In the genomic region with DNA sequence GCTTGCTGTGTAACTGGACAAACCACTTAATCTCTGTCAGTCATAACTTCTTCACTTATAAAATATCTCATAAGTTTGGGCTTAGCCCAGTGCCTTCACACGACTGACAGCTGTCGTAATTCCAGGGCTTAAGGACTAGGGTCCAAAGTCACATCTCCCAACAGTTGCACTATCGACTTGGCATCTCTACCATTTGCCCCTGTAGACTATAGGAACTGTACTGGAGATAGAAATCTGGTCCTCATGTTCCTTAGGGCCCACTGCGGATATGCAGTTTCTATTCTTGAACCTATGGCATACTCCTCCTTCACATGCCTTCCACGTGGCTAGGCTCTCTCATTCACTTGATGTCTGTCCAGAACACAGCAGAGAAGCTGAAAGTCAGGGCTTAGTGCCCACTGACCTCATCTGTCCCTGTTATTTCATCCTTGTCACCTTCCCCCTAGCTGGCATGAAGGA, we compare ENCODE assay signal across 1 cellular context.
TF ChIP-seq lines count a peak whose summit lies in the region.

No MANE protein-coding gene starts in this region.

TF ChIP-seq in HepG2, 621 proteins besides CTCF, POLR2A, EP300 and RAD21 (continued from another document and continues in another):
- TF ChIP-seq, protein P1, sequence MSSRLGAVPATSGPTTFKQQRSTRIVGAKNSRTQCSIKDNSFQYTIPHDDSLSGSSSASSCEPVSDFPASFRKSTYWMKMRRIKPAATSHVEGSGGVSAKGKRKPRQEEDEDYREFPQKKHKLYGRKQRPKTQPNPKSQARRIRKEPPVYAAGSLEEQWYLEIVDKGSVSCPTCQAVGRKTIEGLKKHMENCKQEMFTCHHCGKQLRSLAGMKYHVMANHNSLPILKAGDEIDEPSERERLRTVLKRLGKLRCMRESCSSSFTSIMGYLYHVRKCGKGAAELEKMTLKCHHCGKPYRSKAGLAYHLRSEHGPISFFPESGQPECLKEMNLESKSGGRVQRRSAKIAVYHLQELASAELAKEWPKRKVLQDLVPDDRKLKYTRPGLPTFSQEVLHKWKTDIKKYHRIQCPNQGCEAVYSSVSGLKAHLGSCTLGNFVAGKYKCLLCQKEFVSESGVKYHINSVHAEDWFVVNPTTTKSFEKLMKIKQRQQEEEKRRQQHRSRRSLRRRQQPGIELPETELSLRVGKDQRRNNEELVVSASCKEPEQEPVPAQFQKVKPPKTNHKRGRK (CRISPR knock-in tag; IDR thresholded peaks at IDR 0.05), result no peak
- TF ChIP-seq PITX1 (CRISPR knock-in tag; IDR thresholded peaks at IDR 0.05) (peak; percentile 15; the same call in 1 of the 2 replicates), ARID2 (CRISPR knock-in tag; IDR thresholded peaks at IDR 0.05; ENCODE audit: borderline replicate concordance) (no peak), TOE1 (CRISPR knock-in tag; IDR thresholded peaks at IDR 0.05) (no peak), RAD51 (IDR thresholded peaks at IDR 0.05; ENCODE audit: borderline replicate concordance) (no peak), BRCA1 (CRISPR knock-in tag; IDR thresholded peaks at IDR 0.05) (no peak), ISX (CRISPR knock-in tag; conservative IDR thresholded peaks at IDR 0.05) (no peak), ZNF484 (CRISPR knock-in tag; IDR thresholded peaks at IDR 0.05; ENCODE audit: borderline replicate concordance, low read depth) (no peak), MAFF (IDR thresholded peaks at IDR 0.05; ENCODE audit: low read depth, low read length) (no peak), HOXA5 (CRISPR knock-in tag; IDR thresholded peaks at IDR 0.05) (no peak), POGZ (CRISPR knock-in tag; IDR thresholded peaks at IDR 0.05) (no peak), ZNF180 (CRISPR knock-in tag; IDR thresholded peaks at IDR 0.05; ENCODE audit: borderline replicate concordance, low read depth) (no peak), ZNF547 (CRISPR knock-in tag; IDR thresholded peaks at IDR 0.05) (no peak), CEBPB (IDR thresholded peaks at IDR 0.05; ENCODE audit: borderline replicate concordance, low read depth, low read length) (peak; percentile 40; the same call in 1 of the 2 replicates), ZNF143 (CRISPR knock-in tag; IDR thresholded peaks at IDR 0.05) (no peak), HOXD1 (CRISPR knock-in tag; IDR thresholded peaks at IDR 0.05) (no peak), CEBPG (CRISPR knock-in tag; IDR thresholded peaks at IDR 0.05) (peak; percentile 50; the same call in 1 of the 2 replicates), ATAD3A (CRISPR knock-in tag; IDR thresholded peaks at IDR 0.05) (no peak), NR2F1 (CRISPR knock-in tag; IDR thresholded peaks at IDR 0.05) (no peak), SAP130 (CRISPR knock-in tag; IDR thresholded peaks at IDR 0.05; ENCODE audit: low read depth) (peak; percentile 34; the same call in 1 of the 2 replicates), PCBP1 (IDR thresholded peaks at IDR 0.05; ENCODE audit: borderline replicate concordance, low read depth, low read length) (no peak), PCBP2 (optimal IDR thresholded peaks at IDR 0.05; ENCODE audit: low read depth, low read length, poor library complexity, severe bottlenecking) (no peak), NFIB (CRISPR knock-in tag; IDR thresholded peaks at IDR 0.05; ENCODE audit: borderline replicate concordance) (no peak), RNF2 (conservative IDR thresholded peaks at IDR 0.05; ENCODE audit: low read depth) (no peak), MIER2 (CRISPR knock-in tag; IDR thresholded peaks at IDR 0.05) (no peak), ZC3H4 (CRISPR knock-in tag; IDR thresholded peaks at IDR 0.05; ENCODE audit: borderline replicate concordance) (no peak), ZNF136 (CRISPR knock-in tag; IDR thresholded peaks at IDR 0.05; ENCODE audit: low read depth) (no peak), ZNF672 (CRISPR knock-in tag; IDR thresholded peaks at IDR 0.05) (no peak), GTF2F1 (IDR thresholded peaks at IDR 0.05; ENCODE audit: low read length) (no peak), MYC (CRISPR knock-in tag; IDR thresholded peaks at IDR 0.05; ENCODE audit: borderline replicate concordance) (no peak), FOXC1 (CRISPR knock-in tag; IDR thresholded peaks at IDR 0.05; ENCODE audit: borderline replicate concordance) (no peak), ZNF546 (CRISPR knock-in tag; conservative IDR thresholded peaks at IDR 0.05) (no peak), ZNF335 (CRISPR knock-in tag; IDR thresholded peaks at IDR 0.05) (no peak)
- TF ChIP-seq, protein P2, sequence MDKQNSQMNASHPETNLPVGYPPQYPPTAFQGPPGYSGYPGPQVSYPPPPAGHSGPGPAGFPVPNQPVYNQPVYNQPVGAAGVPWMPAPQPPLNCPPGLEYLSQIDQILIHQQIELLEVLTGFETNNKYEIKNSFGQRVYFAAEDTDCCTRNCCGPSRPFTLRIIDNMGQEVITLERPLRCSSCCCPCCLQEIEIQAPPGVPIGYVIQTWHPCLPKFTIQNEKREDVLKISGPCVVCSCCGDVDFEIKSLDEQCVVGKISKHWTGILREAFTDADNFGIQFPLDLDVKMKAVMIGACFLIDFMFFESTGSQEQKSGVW (CRISPR knock-in tag; IDR thresholded peaks at IDR 0.05; ENCODE audit: borderline replicate concordance), result no peak
- TF ChIP-seq, protein P3, sequence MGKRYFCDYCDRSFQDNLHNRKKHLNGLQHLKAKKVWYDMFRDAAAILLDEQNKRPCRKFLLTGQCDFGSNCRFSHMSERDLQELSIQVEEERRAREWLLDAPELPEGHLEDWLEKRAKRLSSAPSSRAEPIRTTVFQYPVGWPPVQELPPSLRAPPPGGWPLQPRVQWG (CRISPR knock-in tag; IDR thresholded peaks at IDR 0.05; ENCODE audit: borderline replicate concordance, low read depth), result no peak
- TF ChIP-seq, protein P4, sequence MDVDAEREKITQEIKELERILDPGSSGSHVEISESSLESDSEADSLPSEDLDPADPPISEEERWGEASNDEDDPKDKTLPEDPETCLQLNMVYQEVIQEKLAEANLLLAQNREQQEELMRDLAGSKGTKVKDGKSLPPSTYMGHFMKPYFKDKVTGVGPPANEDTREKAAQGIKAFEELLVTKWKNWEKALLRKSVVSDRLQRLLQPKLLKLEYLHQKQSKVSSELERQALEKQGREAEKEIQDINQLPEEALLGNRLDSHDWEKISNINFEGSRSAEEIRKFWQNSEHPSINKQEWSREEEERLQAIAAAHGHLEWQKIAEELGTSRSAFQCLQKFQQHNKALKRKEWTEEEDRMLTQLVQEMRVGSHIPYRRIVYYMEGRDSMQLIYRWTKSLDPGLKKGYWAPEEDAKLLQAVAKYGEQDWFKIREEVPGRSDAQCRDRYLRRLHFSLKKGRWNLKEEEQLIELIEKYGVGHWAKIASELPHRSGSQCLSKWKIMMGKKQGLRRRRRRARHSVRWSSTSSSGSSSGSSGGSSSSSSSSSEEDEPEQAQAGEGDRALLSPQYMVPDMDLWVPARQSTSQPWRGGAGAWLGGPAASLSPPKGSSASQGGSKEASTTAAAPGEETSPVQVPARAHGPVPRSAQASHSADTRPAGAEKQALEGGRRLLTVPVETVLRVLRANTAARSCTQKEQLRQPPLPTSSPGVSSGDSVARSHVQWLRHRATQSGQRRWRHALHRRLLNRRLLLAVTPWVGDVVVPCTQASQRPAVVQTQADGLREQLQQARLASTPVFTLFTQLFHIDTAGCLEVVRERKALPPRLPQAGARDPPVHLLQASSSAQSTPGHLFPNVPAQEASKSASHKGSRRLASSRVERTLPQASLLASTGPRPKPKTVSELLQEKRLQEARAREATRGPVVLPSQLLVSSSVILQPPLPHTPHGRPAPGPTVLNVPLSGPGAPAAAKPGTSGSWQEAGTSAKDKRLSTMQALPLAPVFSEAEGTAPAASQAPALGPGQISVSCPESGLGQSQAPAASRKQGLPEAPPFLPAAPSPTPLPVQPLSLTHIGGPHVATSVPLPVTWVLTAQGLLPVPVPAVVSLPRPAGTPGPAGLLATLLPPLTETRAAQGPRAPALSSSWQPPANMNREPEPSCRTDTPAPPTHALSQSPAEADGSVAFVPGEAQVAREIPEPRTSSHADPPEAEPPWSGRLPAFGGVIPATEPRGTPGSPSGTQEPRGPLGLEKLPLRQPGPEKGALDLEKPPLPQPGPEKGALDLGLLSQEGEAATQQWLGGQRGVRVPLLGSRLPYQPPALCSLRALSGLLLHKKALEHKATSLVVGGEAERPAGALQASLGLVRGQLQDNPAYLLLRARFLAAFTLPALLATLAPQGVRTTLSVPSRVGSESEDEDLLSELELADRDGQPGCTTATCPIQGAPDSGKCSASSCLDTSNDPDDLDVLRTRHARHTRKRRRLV (CRISPR knock-in tag; IDR thresholded peaks at IDR 0.05), result no peak
- TF ChIP-seq, protein P5, sequence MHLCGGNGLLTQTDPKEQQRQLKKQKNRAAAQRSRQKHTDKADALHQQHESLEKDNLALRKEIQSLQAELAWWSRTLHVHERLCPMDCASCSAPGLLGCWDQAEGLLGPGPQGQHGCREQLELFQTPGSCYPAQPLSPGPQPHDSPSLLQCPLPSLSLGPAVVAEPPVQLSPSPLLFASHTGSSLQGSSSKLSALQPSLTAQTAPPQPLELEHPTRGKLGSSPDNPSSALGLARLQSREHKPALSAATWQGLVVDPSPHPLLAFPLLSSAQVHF (CRISPR knock-in tag; IDR thresholded peaks at IDR 0.05), result no peak
- TF ChIP-seq, protein P6, sequence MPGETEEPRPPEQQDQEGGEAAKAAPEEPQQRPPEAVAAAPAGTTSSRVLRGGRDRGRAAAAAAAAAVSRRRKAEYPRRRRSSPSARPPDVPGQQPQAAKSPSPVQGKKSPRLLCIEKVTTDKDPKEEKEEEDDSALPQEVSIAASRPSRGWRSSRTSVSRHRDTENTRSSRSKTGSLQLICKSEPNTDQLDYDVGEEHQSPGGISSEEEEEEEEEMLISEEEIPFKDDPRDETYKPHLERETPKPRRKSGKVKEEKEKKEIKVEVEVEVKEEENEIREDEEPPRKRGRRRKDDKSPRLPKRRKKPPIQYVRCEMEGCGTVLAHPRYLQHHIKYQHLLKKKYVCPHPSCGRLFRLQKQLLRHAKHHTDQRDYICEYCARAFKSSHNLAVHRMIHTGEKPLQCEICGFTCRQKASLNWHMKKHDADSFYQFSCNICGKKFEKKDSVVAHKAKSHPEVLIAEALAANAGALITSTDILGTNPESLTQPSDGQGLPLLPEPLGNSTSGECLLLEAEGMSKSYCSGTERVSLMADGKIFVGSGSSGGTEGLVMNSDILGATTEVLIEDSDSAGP (CRISPR knock-in tag; IDR thresholded peaks at IDR 0.05; ENCODE audit: borderline replicate concordance), result no peak
- TF ChIP-seq, protein P7, sequence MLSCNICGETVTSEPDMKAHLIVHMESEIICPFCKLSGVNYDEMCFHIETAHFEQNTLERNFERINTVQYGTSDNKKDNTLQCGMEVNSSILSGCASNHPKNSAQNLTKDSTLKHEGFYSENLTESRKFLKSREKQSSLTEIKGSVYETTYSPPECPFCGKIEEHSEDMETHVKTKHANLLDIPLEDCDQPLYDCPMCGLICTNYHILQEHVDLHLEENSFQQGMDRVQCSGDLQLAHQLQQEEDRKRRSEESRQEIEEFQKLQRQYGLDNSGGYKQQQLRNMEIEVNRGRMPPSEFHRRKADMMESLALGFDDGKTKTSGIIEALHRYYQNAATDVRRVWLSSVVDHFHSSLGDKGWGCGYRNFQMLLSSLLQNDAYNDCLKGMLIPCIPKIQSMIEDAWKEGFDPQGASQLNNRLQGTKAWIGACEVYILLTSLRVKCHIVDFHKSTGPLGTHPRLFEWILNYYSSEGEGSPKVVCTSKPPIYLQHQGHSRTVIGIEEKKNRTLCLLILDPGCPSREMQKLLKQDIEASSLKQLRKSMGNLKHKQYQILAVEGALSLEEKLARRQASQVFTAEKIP (CRISPR knock-in tag; IDR thresholded peaks at IDR 0.05; ENCODE audit: borderline replicate concordance), result no peak
- TF ChIP-seq, protein P8, sequence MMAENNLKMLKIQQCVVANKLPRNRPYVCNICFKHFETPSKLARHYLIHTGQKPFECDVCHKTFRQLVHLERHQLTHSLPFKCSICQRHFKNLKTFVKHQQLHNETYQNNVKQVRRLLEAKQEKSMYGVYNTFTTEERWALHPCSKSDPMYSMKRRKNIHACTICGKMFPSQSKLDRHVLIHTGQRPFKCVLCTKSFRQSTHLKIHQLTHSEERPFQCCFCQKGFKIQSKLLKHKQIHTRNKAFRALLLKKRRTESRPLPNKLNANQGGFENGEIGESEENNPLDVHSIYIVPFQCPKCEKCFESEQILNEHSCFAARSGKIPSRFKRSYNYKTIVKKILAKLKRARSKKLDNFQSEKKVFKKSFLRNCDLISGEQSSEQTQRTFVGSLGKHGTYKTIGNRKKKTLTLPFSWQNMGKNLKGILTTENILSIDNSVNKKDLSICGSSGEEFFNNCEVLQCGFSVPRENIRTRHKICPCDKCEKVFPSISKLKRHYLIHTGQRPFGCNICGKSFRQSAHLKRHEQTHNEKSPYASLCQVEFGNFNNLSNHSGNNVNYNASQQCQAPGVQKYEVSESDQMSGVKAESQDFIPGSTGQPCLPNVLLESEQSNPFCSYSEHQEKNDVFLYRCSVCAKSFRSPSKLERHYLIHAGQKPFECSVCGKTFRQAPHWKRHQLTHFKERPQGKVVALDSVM (CRISPR knock-in tag; IDR thresholded peaks at IDR 0.05), result no peak
- TF ChIP-seq, protein P9, sequence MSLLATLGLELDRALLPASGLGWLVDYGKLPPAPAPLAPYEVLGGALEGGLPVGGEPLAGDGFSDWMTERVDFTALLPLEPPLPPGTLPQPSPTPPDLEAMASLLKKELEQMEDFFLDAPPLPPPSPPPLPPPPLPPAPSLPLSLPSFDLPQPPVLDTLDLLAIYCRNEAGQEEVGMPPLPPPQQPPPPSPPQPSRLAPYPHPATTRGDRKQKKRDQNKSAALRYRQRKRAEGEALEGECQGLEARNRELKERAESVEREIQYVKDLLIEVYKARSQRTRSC (CRISPR knock-in tag; IDR thresholded peaks at IDR 0.05; ENCODE audit: low read depth), result no peak
- TF ChIP-seq, protein P10, sequence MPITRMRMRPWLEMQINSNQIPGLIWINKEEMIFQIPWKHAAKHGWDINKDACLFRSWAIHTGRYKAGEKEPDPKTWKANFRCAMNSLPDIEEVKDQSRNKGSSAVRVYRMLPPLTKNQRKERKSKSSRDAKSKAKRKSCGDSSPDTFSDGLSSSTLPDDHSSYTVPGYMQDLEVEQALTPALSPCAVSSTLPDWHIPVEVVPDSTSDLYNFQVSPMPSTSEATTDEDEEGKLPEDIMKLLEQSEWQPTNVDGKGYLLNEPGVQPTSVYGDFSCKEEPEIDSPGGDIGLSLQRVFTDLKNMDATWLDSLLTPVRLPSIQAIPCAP (CRISPR knock-in tag; IDR thresholded peaks at IDR 0.05; ENCODE audit: low read depth), result no peak
